Comparison of ENCODE assay signal across 6 cellular contexts in the genomic region with DNA sequence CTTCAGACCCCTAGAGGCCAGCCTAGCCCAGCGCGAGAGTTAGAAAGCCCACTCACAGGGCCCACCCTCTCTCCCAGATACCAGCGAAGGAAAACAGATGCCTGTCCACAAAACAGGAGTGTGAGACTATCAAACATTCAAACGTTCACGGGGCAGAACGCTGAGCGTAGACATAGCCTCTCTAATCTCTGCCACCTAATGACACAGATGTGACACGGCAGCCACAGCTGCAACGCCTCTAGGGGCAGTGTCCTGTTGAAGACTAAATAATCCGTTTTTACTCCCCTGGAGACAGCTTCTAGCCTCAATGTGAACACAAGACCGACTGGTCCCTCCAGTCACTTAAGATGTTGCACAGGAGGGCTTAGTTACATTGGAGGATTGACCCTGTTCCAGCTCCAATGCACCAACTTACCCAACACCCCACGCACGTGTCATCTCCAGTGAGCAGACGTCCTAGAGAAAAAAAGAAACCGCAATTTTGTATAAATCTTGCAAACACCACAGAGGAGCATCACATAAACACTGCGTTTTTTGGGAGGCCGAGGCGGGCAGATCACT. TPM values are rescaled to one million over a fixed set of nuclear protein-coding genes. Genes with fewer than 3 reads are reported as not detected.
DNase-seq lines count a peak whose midpoint lies in the region; ATAC-seq, FAIRE-seq and TF ChIP-seq lines count a peak whose summit lies in the region.

No MANE protein-coding gene starts in this region.

- H4K20me1 ChIP-seq in astrocyte (ENCODE audit: insufficient read depth, low read length): peaks cover 78% of the 10 kb centered on the region

- H3K4me3 Mint-ChIP-seq in astrocyte (ENCODE audit: unreplicated experiment) (peak overlapping the region; percentile 97), naive B cell (peak overlapping the region; percentile 88 to 99 (median 97))

- no peaks in the 10 kb centered on the region for H3K27me3 Mint-ChIP-seq in astrocyte (ENCODE audit: low read depth, unreplicated experiment)
- H3K27me3 Mint-ChIP-seq in naive B cell: peaks cover 0 to 3% (median 0%) of the 10 kb centered on the region in 3 donors

- peak overlapping the region; percentile 72 for H3K27ac Mint-ChIP-seq in astrocyte (ENCODE audit: unreplicated experiment)
- peak overlapping the region; percentile 92 to 99 (median 96) for H3K27ac Mint-ChIP-seq in naive B cell

- H3K36me3 Mint-ChIP-seq in astrocyte (ENCODE audit: low read depth, unreplicated experiment): peaks cover 4% of the 10 kb centered on the region
- H3K36me3 Mint-ChIP-seq in naive B cell: peaks cover 7 to 22% of the 10 kb centered on the region in 2 donors

- DNase-seq in AML-193 (lab: John Stamatoyannopoulos, UW) (peak; percentile 39 to 60), LNCaP clone FGC (ENCODE audit: low read depth) (peak; percentile 67), astrocyte (ENCODE audit: low read depth) (no peak), naive B cell (peak; percentile 47), NCI-H1930 (lab: John Stamatoyannopoulos, UW) (no peak), NCI-H526 treated with DMSO at 0.1 percent for 48 hours (lab: John Stamatoyannopoulos, UW) (no peak)

- peak overlapping the region; percentile 92 for H3K4me3 ChIP-seq in LNCaP clone FGC (ENCODE audit: low read depth, low read length)
- H3K4me3 ChIP-seq in astrocyte (ENCODE audit: insufficient read depth, low read depth, low read length): peak overlapping the region; percentile 91

- peaks cover 79% of the 10 kb centered on the region for H3K79me2 ChIP-seq in astrocyte (ENCODE audit: insufficient read depth, low read length)

- H2AFZ ChIP-seq in astrocyte (ENCODE audit: low read depth, low read length): no peak overlapping the region

- peak overlapping the region; percentile 27 for H3K27ac ChIP-seq in astrocyte (ENCODE audit: low read depth, low read length)

- FAIRE-seq in astrocyte (lab: Jason Lieb, UNC): no peak

- no peaks in the 10 kb centered on the region for H3K9me3 ChIP-seq in astrocyte (ENCODE audit: insufficient read depth, low read depth, low read length)

- peak overlapping the region; percentile 90 for H3K9ac ChIP-seq in astrocyte (ENCODE audit: low read length)

- H3K27me3 ChIP-seq in astrocyte (ENCODE audit: insufficient read depth, low read length): no peaks in the 10 kb centered on the region

- peak; percentile 51 to 54 for ATAC-seq in naive B cell (ENCODE audit: low read depth in 2 of 2)

- H3K36me3 ChIP-seq in astrocyte (ENCODE audit: insufficient read depth, low read length): peaks cover 22% of the 10 kb centered on the region

- H3K4me1 Mint-ChIP-seq in astrocyte (ENCODE audit: low read depth, unreplicated experiment) (peaks cover 15% of the 10 kb centered on the region), naive B cell (peaks cover 15 to 56% (median 48%) of the 10 kb centered on the region in 3 donors)

- H3K4me1 ChIP-seq in astrocyte (ENCODE audit: insufficient read depth, low read length): peaks cover 31% of the 10 kb centered on the region

- TF ChIP-seq CTCF in LNCaP clone FGC (IDR thresholded peaks at IDR 0.05; ENCODE audit: control insufficient read depth, extremely low read depth, insufficient read depth) (peak; percentile 91), astrocyte (IDR thresholded peaks at IDR 0.05; ENCODE audit: insufficient read depth, low read depth, low read length) (peak; percentile 45)

- H3K9me3 Mint-ChIP-seq in astrocyte (ENCODE audit: unreplicated experiment) (no peaks in the 10 kb centered on the region), naive B cell (no peaks in the 10 kb centered on the region)

- peak overlapping the region; percentile 97 for H3K4me2 ChIP-seq in astrocyte (ENCODE audit: low read length)

RNA-seq across cellular contexts. Expression of a gene that starts 14.3 kb away (rescaled TPM):
- 22.4 and 23.2 TPM in 2 replicates for total RNA-seq in astrocyte
- 10 to 100 TPM in 4 of 6 donors, 1 to 10 TPM in 1, under 1 TPM in 1; 0.91 to 71.6 (median 15.1) TPM for polyA plus RNA-seq in naive B cell (ENCODE audit: low read depth in 6 of 6)

RNA-seq across cellular contexts. Expression of a gene that starts 16.0 kb away (rescaled TPM):
- not detected in 2 replicates for total RNA-seq in astrocyte
- polyA plus RNA-seq in naive B cell (ENCODE audit: low read depth in 6 of 6): 10 to 100 TPM; 46.1 to 86.0 (median 65.3) TPM

RNA-seq across cellular contexts. Expression of a gene that starts 21.6 kb away (rescaled TPM):
- not detected in 2 replicates for total RNA-seq in astrocyte
- polyA plus RNA-seq in naive B cell (ENCODE audit: low read depth in 6 of 6): not detected

RNA-seq across cellular contexts. Expression of a gene that starts 31.3 kb away (rescaled TPM):
- total RNA-seq in astrocyte: not detected in 2 replicates
- polyA plus RNA-seq in naive B cell (ENCODE audit: low read depth in 6 of 6): 10 to 100 TPM in 2 of 6 donors, under 1 TPM in 3, not detected in 1; 0.39 to 69.1 (median 0.73) TPM

RNA-seq across cellular contexts. Expression of a gene that starts 37.6 kb away (rescaled TPM):
- total RNA-seq in astrocyte: not detected in 2 replicates
- under 1 TPM in 1 of 6 donors, not detected in 5; 0.09 TPM for polyA plus RNA-seq in naive B cell (ENCODE audit: low read depth in 6 of 6)

Comparison
In these comparisons a context has a peak if more than half of its experiments do, and no peak if none do; other contexts are left out.
1. DNase-seq: peak in AML-193 (2 of 2), LNCaP clone FGC (single experiment) and naive B cell (single experiment); none in astrocyte (single experiment), NCI-H1930 (0 of 2) and NCI-H526 treated with DMSO at 0.1 percent for 48 hours (single experiment).